In genomic region chr3:48446043-48446424, GRCh38 we compare ENCODE assay signal across 7 cellular contexts.
DNase-seq lines count a peak whose midpoint lies in the region; TF ChIP-seq lines count a peak whose summit lies in the region.

No MANE protein-coding gene starts in this region.

- H3K9me3 ChIP-seq in subcutaneous abdominal adipose tissue (ENCODE audit: control insufficient read depth in 5 of 5, low read length in 5 of 5): no peaks in the 10 kb centered on the region

- peak overlapping the region; percentile 94 for H3K4me3 Mint-ChIP-seq in activated naive CD8-positive, alpha-beta T cell

- TF ChIP-seq CTCF in HL-60 (IDR thresholded peaks at IDR 0.05; ENCODE audit: insufficient read depth, low read length): no peak

- H3K27me3 ChIP-seq in HL-60 (ENCODE audit: insufficient read depth, poor library complexity, severe bottlenecking) (no peaks in the 10 kb centered on the region), subcutaneous abdominal adipose tissue (ENCODE audit: control insufficient read depth in 5 of 5, insufficient read depth in 4 of 5, low read length in 5 of 5) (no peaks in the 10 kb centered on the region)

- peak overlapping the region; percentile 91 for H3K27ac Mint-ChIP-seq in activated naive CD8-positive, alpha-beta T cell

- H3K4me3 ChIP-seq in HL-60 (replicated peaks; ENCODE audit: insufficient read depth, low read length) (peak overlapping the region; percentile 95), subcutaneous abdominal adipose tissue (ENCODE audit: low read depth in 1 of 5, low read length in 5 of 5) (peak overlapping the region; percentile 67 to 92 (median 78))

- no peaks in the 10 kb centered on the region for H3K27me3 Mint-ChIP-seq in activated naive CD8-positive, alpha-beta T cell

- H3K9ac ChIP-seq in subcutaneous abdominal adipose tissue (ENCODE audit: low read length in 5 of 5): peak overlapping the region in 4 of 5 donors; percentile 44 to 92 (median 68)

- peaks cover 2 to 34% (median 32%) of the 10 kb centered on the region in 5 donors for H3K4me1 ChIP-seq in subcutaneous abdominal adipose tissue (ENCODE audit: control insufficient read depth in 5 of 5, insufficient read depth in 5 of 5, low read length in 5 of 5)

- H3K27ac ChIP-seq in HL-60 (replicated peaks) (peak overlapping the region; percentile 57), subcutaneous abdominal adipose tissue (ENCODE audit: low read depth, low read length) (peak overlapping the region; percentile 83)

- DNase-seq in HL-60 (ENCODE audit: low read depth in 1 of 2, low spot score in 1 of 2) (no peak), islet precursor cell (peak; percentile 37), SIG-M5 treated with dmso at 0.1 percent for 504 hours (lab: John Stamatoyannopoulos, UW; ENCODE audit: unreplicated experiment) (no peak), NOMO-1 treated with DMSO at 0.1 percent for 48 hours (lab: John Stamatoyannopoulos, UW; ENCODE audit: unreplicated experiment) (no peak), pons (ENCODE audit: low spot score) (no peak)

- H3K36me3 ChIP-seq in subcutaneous abdominal adipose tissue (ENCODE audit: control insufficient read depth in 5 of 5, insufficient read depth in 5 of 5, low read length in 5 of 5): peaks cover 0 to 32% (median 21%) of the 10 kb centered on the region in 5 donors

- no peaks in the 10 kb centered on the region for H3K9me3 Mint-ChIP-seq in activated naive CD8-positive, alpha-beta T cell (ENCODE audit: low read depth)

- peaks cover 6% of the 10 kb centered on the region for H3K36me3 Mint-ChIP-seq in activated naive CD8-positive, alpha-beta T cell

- peaks cover 45% of the 10 kb centered on the region for H3K4me1 Mint-ChIP-seq in activated naive CD8-positive, alpha-beta T cell (ENCODE audit: low read depth)
